1 cellular context compared by ENCODE assay signal in the genomic region with DNA sequence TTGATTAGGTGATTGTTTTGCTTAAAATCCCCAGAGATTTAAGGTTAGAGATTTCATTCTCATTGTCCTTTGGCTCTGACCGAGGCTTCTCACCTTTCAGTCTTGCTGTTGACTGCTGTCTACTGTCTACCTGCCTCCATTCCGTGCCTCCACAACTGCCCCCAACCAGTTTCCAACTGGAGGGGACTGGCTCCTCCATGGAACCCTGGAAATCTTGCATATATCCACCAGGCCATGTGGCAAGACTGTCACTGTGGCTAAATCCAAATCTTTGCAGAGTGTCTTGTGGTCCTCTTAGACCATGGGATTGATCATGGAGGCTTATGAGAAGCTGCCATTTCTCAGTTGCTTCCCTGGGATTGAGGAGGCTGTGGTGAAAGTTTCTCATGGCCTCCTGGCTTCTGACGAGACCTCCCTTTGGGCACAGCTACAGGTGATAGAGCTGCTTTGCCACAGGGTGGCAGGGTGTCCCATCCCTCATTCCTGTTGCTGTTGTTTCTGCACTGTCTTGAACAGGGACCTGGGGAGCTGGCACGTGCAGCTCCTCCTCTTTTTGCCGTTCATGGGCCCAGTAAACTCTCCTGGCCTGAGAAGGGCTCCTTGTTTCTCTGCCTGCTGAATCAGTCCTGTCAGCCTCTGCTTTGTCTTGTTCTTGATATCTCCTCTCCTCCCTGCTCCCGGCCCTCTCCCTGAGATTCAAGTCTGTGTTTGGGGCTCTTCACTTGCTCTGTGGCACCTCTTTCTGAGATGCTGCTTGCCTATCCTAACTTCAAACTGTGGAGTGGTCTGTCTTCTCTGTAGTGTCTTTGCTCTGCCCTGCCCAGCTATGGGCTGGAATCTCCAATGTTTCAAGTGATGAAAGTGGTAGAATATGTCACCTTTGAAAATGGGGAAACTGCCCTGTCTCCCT.
TF ChIP-seq lines count a peak whose summit lies in the region.

No MANE protein-coding gene starts in this region.

TF ChIP-seq in Ishikawa, 13 proteins besides CTCF, POLR2A, EP300 and RAD21 (continued from another document):
- TF ChIP-seq, protein P1, sequence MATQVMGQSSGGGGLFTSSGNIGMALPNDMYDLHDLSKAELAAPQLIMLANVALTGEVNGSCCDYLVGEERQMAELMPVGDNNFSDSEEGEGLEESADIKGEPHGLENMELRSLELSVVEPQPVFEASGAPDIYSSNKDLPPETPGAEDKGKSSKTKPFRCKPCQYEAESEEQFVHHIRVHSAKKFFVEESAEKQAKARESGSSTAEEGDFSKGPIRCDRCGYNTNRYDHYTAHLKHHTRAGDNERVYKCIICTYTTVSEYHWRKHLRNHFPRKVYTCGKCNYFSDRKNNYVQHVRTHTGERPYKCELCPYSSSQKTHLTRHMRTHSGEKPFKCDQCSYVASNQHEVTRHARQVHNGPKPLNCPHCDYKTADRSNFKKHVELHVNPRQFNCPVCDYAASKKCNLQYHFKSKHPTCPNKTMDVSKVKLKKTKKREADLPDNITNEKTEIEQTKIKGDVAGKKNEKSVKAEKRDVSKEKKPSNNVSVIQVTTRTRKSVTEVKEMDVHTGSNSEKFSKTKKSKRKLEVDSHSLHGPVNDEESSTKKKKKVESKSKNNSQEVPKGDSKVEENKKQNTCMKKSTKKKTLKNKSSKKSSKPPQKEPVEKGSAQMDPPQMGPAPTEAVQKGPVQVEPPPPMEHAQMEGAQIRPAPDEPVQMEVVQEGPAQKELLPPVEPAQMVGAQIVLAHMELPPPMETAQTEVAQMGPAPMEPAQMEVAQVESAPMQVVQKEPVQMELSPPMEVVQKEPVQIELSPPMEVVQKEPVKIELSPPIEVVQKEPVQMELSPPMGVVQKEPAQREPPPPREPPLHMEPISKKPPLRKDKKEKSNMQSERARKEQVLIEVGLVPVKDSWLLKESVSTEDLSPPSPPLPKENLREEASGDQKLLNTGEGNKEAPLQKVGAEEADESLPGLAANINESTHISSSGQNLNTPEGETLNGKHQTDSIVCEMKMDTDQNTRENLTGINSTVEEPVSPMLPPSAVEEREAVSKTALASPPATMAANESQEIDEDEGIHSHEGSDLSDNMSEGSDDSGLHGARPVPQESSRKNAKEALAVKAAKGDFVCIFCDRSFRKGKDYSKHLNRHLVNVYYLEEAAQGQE (IDR thresholded peaks at IDR 0.05; ENCODE audit: low read depth), result no peak
- no peak for TF ChIP-seq ZBTB7A (IDR thresholded peaks at IDR 0.05; ENCODE audit: low read depth)
- TF ChIP-seq CREB1 (IDR thresholded peaks at IDR 0.05; ENCODE audit: low read depth), result no peak
- TF ChIP-seq CEBPB (IDR thresholded peaks at IDR 0.05), result no peak
- no peak for TF ChIP-seq YY1 (IDR thresholded peaks at IDR 0.05; ENCODE audit: low read depth)
- TF ChIP-seq EGR1 (IDR thresholded peaks at IDR 0.05), result no peak
- TF ChIP-seq TEAD4 (IDR thresholded peaks at IDR 0.05), result no peak
- TF ChIP-seq FOXM1 (IDR thresholded peaks at IDR 0.05; ENCODE audit: borderline replicate concordance, low read depth), result no peak
- no peak for TF ChIP-seq TCF12 (IDR thresholded peaks at IDR 0.05; ENCODE audit: low read depth)
